Comparison of ENCODE assay signal across 7 cellular contexts in the genomic region with DNA sequence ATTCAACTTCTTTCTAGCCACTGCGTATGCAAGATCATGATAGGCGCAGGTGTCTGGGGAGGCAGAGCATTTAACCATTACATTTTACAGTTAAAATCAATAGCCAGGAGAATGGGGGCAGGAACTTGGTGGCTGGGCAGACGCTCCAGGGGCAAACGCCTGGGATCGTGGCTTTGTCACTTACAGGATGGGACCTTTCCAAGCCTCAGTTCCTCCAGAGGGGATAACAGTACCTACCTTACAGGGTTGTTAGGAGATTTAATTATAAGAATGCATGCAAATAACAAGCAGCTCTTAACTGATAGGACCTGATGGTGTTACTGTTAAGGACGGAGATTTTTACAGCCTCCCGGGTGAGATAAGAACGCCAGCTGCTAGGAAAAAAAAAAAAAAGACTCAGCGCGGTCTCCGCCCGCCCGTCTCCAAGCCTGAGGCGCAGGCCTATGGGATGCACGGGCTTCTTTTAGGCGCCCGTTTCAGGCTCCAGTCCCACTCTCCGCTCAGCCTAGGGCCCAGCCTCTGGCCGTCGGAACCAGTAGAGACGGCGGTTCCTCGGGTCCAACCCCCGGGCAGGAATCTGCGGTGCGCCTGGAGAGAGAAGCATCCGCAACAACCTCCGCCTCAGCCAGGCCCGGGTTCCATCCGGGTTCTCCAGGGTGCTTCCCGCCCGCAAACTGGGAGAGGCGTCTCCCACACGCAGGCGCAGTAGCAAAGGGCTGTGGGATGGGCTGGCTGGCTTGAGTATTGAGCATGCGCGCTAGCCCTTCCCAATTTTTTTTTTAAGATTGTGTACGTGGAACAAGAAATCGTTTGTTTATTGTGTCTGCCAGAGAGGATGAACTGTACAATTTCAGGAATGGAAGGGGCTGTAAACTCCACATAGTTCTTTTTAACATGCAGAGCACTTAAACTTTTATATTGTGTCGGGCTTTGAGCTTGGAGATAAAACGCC. TPM values are rescaled to one million over a fixed set of nuclear protein-coding genes. Genes with fewer than 3 reads are reported as not detected.
DNase-seq lines count a peak whose midpoint lies in the region; ATAC-seq and TF ChIP-seq lines count a peak whose summit lies in the region.

A gene (minus strand): TSS at position 653 of the 952 bp plus-strand sequence. CDS start 4,564 bp downstream, outside the sequence.

- no peaks in the 10 kb centered on the region for H3K9me2 ChIP-seq in hepatocyte (replicated peaks; ENCODE audit: insufficient read depth)

- in situ Hi-C loops in astrocyte of the cerebellum (cut with HindIII; ENCODE audit: low sequenced_read_pairs) = no loop called here

- TF ChIP-seq CTCF in astrocyte of the cerebellum (IDR thresholded peaks at IDR 0.05; ENCODE audit: low read depth, low read length, missing control alignments) (no peak), hepatocyte (IDR thresholded peaks at IDR 0.05; ENCODE audit: poor library complexity) (no peak)

- no peaks in the 10 kb centered on the region for H3K9me3 ChIP-seq in hepatocyte (ENCODE audit: low read depth)

- 2% methylated on average over 41 of the region's 41 CpGs for WGBS in hepatocyte (ENCODE audit: low lambda C conversion rate, missing lambda C conversion rate)

- H3K79me2 ChIP-seq in hepatocyte = peaks cover 32% of the 10 kb centered on the region

- peak within 1 kb of the TSS; percentile 69 for H2AFZ ChIP-seq in hepatocyte

- H3K27ac ChIP-seq in hepatocyte = peak within 1 kb of the TSS; percentile 95

- H3K36me3 ChIP-seq in hepatocyte (replicated peaks; ENCODE audit: insufficient read depth, low read depth) = no peaks in the 10 kb centered on the region

- peaks cover 16% of the 10 kb centered on the region for H3K36me3 Mint-ChIP-seq in T-helper 2 cell treated with Interferon-gamma antibody and Interleukin-4, amounts not matched to agents 5 μg/mL and 100 μg/mL, for 36 hours (ENCODE audit: low read depth)

- H3K27me3 ChIP-seq in hepatocyte = no peaks in the 10 kb centered on the region

- no peaks in the 10 kb centered on the region for H4K20me1 ChIP-seq in hepatocyte (ENCODE audit: insufficient read depth, poor library complexity, severe bottlenecking)

- no peaks in the 10 kb centered on the region for H3K9me3 Mint-ChIP-seq in T-helper 2 cell treated with Interferon-gamma antibody and Interleukin-4, amounts not matched to agents 5 μg/mL and 100 μg/mL, for 36 hours

- H3K4me1 Mint-ChIP-seq in T-helper 2 cell treated with Interferon-gamma antibody and Interleukin-4, amounts not matched to agents 5 μg/mL and 100 μg/mL, for 36 hours (ENCODE audit: low read depth) = peaks cover 13% of the 10 kb centered on the region

- H3K4me3 Mint-ChIP-seq in T-helper 2 cell treated with Interferon-gamma antibody and Interleukin-4, amounts not matched to agents 5 μg/mL and 100 μg/mL, for 36 hours = peak within 1 kb of the TSS; percentile 87

- peak within 1 kb of the TSS; percentile 88 for H3K4me2 ChIP-seq in hepatocyte

- H3K27ac Mint-ChIP-seq in T-helper 2 cell treated with Interferon-gamma antibody and Interleukin-4, amounts not matched to agents 5 μg/mL and 100 μg/mL, for 36 hours = peak within 1 kb of the TSS; percentile 66

- ATAC-seq in GM18511 (IDR thresholded peaks at IDR 0.05; ENCODE audit: unreplicated experiment) (peak; percentile 90), HG02981 (IDR thresholded peaks at IDR 0.05; ENCODE audit: unreplicated experiment) (peak; percentile 83)

- H3K4me3 ChIP-seq in astrocyte of the cerebellum (ENCODE audit: low read depth, low read length) (peak within 1 kb of the TSS; percentile 81), hepatocyte (peak within 1 kb of the TSS; percentile 66)

- DNase-seq in NCI-H1930 (lab: John Stamatoyannopoulos, UW) (peak; percentile 75 to 85), astrocyte of the cerebellum (ENCODE audit: low read depth) (peak; percentile 86), hepatocyte (ENCODE audit: low spot score) (peak; percentile 96), renal cortical epithelial cell (ENCODE audit: low read depth) (peak; percentile 87)
- DNase-seq in T-helper 2 cell treated with Interferon-gamma antibody and Interleukin-4, amounts not matched to agents 5 μg/mL and 100 μg/mL, for 36 hours (ENCODE audit: low spot score) = peak; percentile 81

- H3K27me3 Mint-ChIP-seq in T-helper 2 cell treated with Interferon-gamma antibody and Interleukin-4, amounts not matched to agents 5 μg/mL and 100 μg/mL, for 36 hours (ENCODE audit: low read depth) = no peaks in the 10 kb centered on the region

- peaks cover 11% of the 10 kb centered on the region for H3K4me1 ChIP-seq in hepatocyte (ENCODE audit: insufficient read depth)

RNA-seq across cellular contexts. Expression of the gene that starts here (rescaled TPM):
- 4.7 and 5.3 TPM in 2 replicates for total RNA-seq in hepatocyte
- polyA plus RNA-seq in hepatocyte = 1.4 and 3.0 TPM in 2 replicates
- total RNA-seq in renal cortical epithelial cell = 2.6 and 4.3 TPM in 2 replicates

Comparison
In these comparisons a context has a peak if more than half of its experiments do, and no peak if none do; other contexts are left out.
1. Peak in every context shown above with its lines: DNase-seq, ATAC-seq, H3K4me3 ChIP-seq and H3K27ac ChIP-seq.